33 cellular contexts compared by ENCODE assay signal in genomic region chr5:132109494-132110053, GRCh38. TPM values are rescaled to one million over a fixed set of nuclear protein-coding genes. Genes with fewer than 3 reads are reported as not detected.
DNase-seq lines count a peak whose midpoint lies in the region; ATAC-seq and TF ChIP-seq lines count a peak whose summit lies in the region.
"Had no signal": no experiment of that assay in that cellular context is flagged by ENCODE, and none has a peak within 500 bp of the region (broad histone marks: within the 10 kb centered on the region; RNA-seq: fewer than 3 reads in every experiment).

No MANE protein-coding gene starts in this region.

- H3K36me3 ChIP-seq in MM.1S (replicated peaks; ENCODE audit: insufficient read depth, low read length) = no peaks in the 10 kb centered on the region
- H3K36me3 ChIP-seq: colonic mucosa, gastroesophageal sphincter, prostate gland, transverse colon had no signal

- H2AFZ ChIP-seq in MM.1S (ENCODE audit: low read length) = no peak overlapping the region
- H2AFZ ChIP-seq: hepatocyte had no signal

- TF ChIP-seq CTCF in MM.1S (IDR thresholded peaks at IDR 0.05; ENCODE audit: low read length) = no peak

- peak overlapping the region; percentile 2 for H3K27ac Mint-ChIP-seq in activated naive CD4-positive, alpha-beta T cell treated with anti-CD3 and anti-CD28 coated beads, Interleukin-2, amount 50 U/mL, for 24 hours
- no peak overlapping the region for H3K27ac Mint-ChIP-seq in activated naive CD4-positive, alpha-beta T cell treated with anti-CD3 and anti-CD28 coated beads, Interleukin-2, amount 50 U/mL, for 72 hours
- peak overlapping the region; percentile 84 for H3K27ac Mint-ChIP-seq in activated T-helper 17 cell treated with anti-CD3 and anti-CD28 coated beads, Interleukin-2, amount 50 U/mL, for 72 hours
- peak overlapping the region; percentile 65 for H3K27ac Mint-ChIP-seq in stimulated activated memory B cell treated with anti-CD40 and anti-IgM and Interleukin-4, amounts not matched to agents 10 μg/mL and 1 μg/mL and 100 μg/mL, for 72 hours
- H3K27ac Mint-ChIP-seq: activated naive CD4-positive, alpha-beta T cell treated with anti-CD3 and anti-CD28 coated beads for 36 hours; WTC11 had no signal

- H3K36me3 Mint-ChIP-seq in activated naive CD4-positive, alpha-beta T cell treated with anti-CD3 and anti-CD28 coated beads, Interleukin-2, amount 50 U/mL, for 24 hours = peaks cover 1% of the 10 kb centered on the region
- peaks cover 10 to 18% of the 10 kb centered on the region in 2 donors for H3K36me3 Mint-ChIP-seq in activated naive CD4-positive, alpha-beta T cell treated with anti-CD3 and anti-CD28 coated beads, Interleukin-2, amount 50 U/mL, for 72 hours
- no peaks in the 10 kb centered on the region for H3K36me3 Mint-ChIP-seq in activated T-helper 17 cell treated with anti-CD3 and anti-CD28 coated beads, Interleukin-2, amount 50 U/mL, for 72 hours (ENCODE audit: low read depth)
- no peaks in the 10 kb centered on the region for H3K36me3 Mint-ChIP-seq in stimulated activated memory B cell treated with anti-CD40 and anti-IgM and Interleukin-4, amounts not matched to agents 10 μg/mL and 1 μg/mL and 100 μg/mL, for 72 hours
- H3K36me3 Mint-ChIP-seq: WTC11 had no signal

- no peaks in the 10 kb centered on the region for H3K79me2 ChIP-seq in MM.1S (ENCODE audit: low read length)
- H3K79me2 ChIP-seq: hepatocyte had no signal

- H3K27ac ChIP-seq in MM.1S (ENCODE audit: low read length) = peak overlapping the region; percentile 8; the same call in 1 of the 2 replicates
- H3K27ac ChIP-seq: colonic mucosa, gastroesophageal sphincter, hepatocyte, prostate gland, transverse colon had no signal

- H3K4me1 Mint-ChIP-seq in activated naive CD4-positive, alpha-beta T cell treated with anti-CD3 and anti-CD28 coated beads, Interleukin-2, amount 50 U/mL, for 24 hours = peaks cover 23% of the 10 kb centered on the region
- H3K4me1 Mint-ChIP-seq in activated T-helper 17 cell treated with anti-CD3 and anti-CD28 coated beads, Interleukin-2, amount 50 U/mL, for 72 hours = peaks cover 55% of the 10 kb centered on the region
- peaks cover 51% of the 10 kb centered on the region for H3K4me1 Mint-ChIP-seq in stimulated activated memory B cell treated with anti-CD40 and anti-IgM and Interleukin-4, amounts not matched to agents 10 μg/mL and 1 μg/mL and 100 μg/mL, for 72 hours
- H3K4me1 Mint-ChIP-seq: WTC11 had no signal

- H3K4me2 ChIP-seq in MM.1S (ENCODE audit: low read depth, low read length) = no peak overlapping the region
- H3K4me2 ChIP-seq: hepatocyte had no signal

- no peaks in the 10 kb centered on the region for H3K9me3 Mint-ChIP-seq in activated naive CD4-positive, alpha-beta T cell treated with anti-CD3 and anti-CD28 coated beads, Interleukin-2, amount 50 U/mL, for 24 hours
- peaks cover 0 to 6% of the 10 kb centered on the region in 2 donors for H3K9me3 Mint-ChIP-seq in activated naive CD4-positive, alpha-beta T cell treated with anti-CD3 and anti-CD28 coated beads, Interleukin-2, amount 50 U/mL, for 72 hours
- no peaks in the 10 kb centered on the region for H3K9me3 Mint-ChIP-seq in activated T-helper 17 cell treated with anti-CD3 and anti-CD28 coated beads, Interleukin-2, amount 50 U/mL, for 72 hours
- no peaks in the 10 kb centered on the region for H3K9me3 Mint-ChIP-seq in stimulated activated memory B cell treated with anti-CD40 and anti-IgM and Interleukin-4, amounts not matched to agents 10 μg/mL and 1 μg/mL and 100 μg/mL, for 72 hours
- H3K9me3 Mint-ChIP-seq: WTC11 had no signal

- H3K9me2 ChIP-seq in MM.1S (replicated peaks; ENCODE audit: insufficient read depth, low read length) = no peaks in the 10 kb centered on the region

- H4K20me1 ChIP-seq in MM.1S (ENCODE audit: insufficient read depth, low read length) = no peaks in the 10 kb centered on the region

- no peak for DNase-seq in activated naive CD4-positive, alpha-beta T cell treated with anti-CD3 and anti-CD28 coated beads, Interleukin-2, amount 50 U/mL, for 72 hours (ENCODE audit: low spot score in 2 of 2)
- DNase-seq in MM.1S = peak; percentile 16
- DNase-seq: activated naive CD4-positive, alpha-beta T cell treated with anti-CD3 and anti-CD28 coated beads for 36 hours; activated T-cell treated with anti-CD3 and anti-CD28 coated beads, Interleukin-2, amount 50 U/mL, for 1 hour; aorta; C1 segment of cervical spinal cord; colonic mucosa; DMS79 treated with DMSO at 0.1 percent for 48 hours; effector CD4-positive, alpha-beta T cell; GDM1; HCEC 1CT; Karpas-422; naive thymus-derived CD8-positive, alpha-beta T cell; NCI-H1417 treated with DMSO at 0.1 percent for 48 hours; NCI-H446; NCI-H748 treated with DMSO at 0.1 percent for 48 hours; occipital lobe; SIG-M5; stimulated activated CD4-positive, alpha-beta T cell treated with anti-CD3 and anti-CD28 coated beads, Interleukin-2, amount 100 ng/mL, for 48 hours; transverse colon had no signal

- H3K4me3 ChIP-seq in MM.1S (ENCODE audit: low read length) = no peak overlapping the region
- H3K4me3 ChIP-seq: colonic mucosa, gastroesophageal sphincter, hepatocyte, lung, prostate gland, transverse colon had no signal

- H3K27me3 Mint-ChIP-seq in activated naive CD4-positive, alpha-beta T cell treated with anti-CD3 and anti-CD28 coated beads, Interleukin-2, amount 50 U/mL, for 24 hours = no peaks in the 10 kb centered on the region
- H3K27me3 Mint-ChIP-seq in activated T-helper 17 cell treated with anti-CD3 and anti-CD28 coated beads, Interleukin-2, amount 50 U/mL, for 72 hours = no peaks in the 10 kb centered on the region
- no peaks in the 10 kb centered on the region for H3K27me3 Mint-ChIP-seq in stimulated activated memory B cell treated with anti-CD40 and anti-IgM and Interleukin-4, amounts not matched to agents 10 μg/mL and 1 μg/mL and 100 μg/mL, for 72 hours
- H3K27me3 Mint-ChIP-seq: naive thymus-derived CD8-positive, alpha-beta T cell had no signal

- no peak overlapping the region for H3K4me3 Mint-ChIP-seq in activated naive CD4-positive, alpha-beta T cell treated with anti-CD3 and anti-CD28 coated beads, Interleukin-2, amount 50 U/mL, for 24 hours
- H3K4me3 Mint-ChIP-seq in activated T-helper 17 cell treated with anti-CD3 and anti-CD28 coated beads, Interleukin-2, amount 50 U/mL, for 72 hours = peak overlapping the region; percentile 77
- H3K4me3 Mint-ChIP-seq in stimulated activated memory B cell treated with anti-CD40 and anti-IgM and Interleukin-4, amounts not matched to agents 10 μg/mL and 1 μg/mL and 100 μg/mL, for 72 hours = no peak overlapping the region
- H3K4me3 Mint-ChIP-seq: activated naive CD4-positive, alpha-beta T cell treated with anti-CD3 and anti-CD28 coated beads for 36 hours; naive thymus-derived CD8-positive, alpha-beta T cell; WTC11 had no signal

- no peaks in the 10 kb centered on the region for H3K27me3 ChIP-seq in MM.1S (replicated peaks; ENCODE audit: insufficient read depth, low read length)
- H3K27me3 ChIP-seq: colonic mucosa, gastroesophageal sphincter, hepatocyte, transverse colon had no signal

- H3F3A ChIP-seq in MM.1S (ENCODE audit: insufficient read depth, low read length) = 0 out of 2 replicates have a peak, but pooled peaks cover 4% of the 10 kb centered on the region

- H3K4me1 ChIP-seq in MM.1S (ENCODE audit: low read length) = peaks cover 24% of the 10 kb centered on the region
- H3K4me1 ChIP-seq: colonic mucosa, gastroesophageal sphincter, prostate gland, transverse colon had no signal

- no peak for ATAC-seq in activated naive CD4-positive, alpha-beta T cell treated with anti-CD3 and anti-CD28 coated beads, Interleukin-2, amount 50 U/mL, for 72 hours
- ATAC-seq in activated T-helper 17 cell treated with anti-CD3 and anti-CD28 coated beads, Interleukin-2, amount 50 U/mL, for 72 hours (replicated peaks) = no peak
- ATAC-seq in stimulated activated memory B cell treated with anti-CD40 and anti-IgM and Interleukin-4, amounts not matched to agents 10 μg/mL and 1 μg/mL and 100 μg/mL, for 72 hours = no peak
- ATAC-seq in GM19452 (IDR thresholded peaks at IDR 0.05; ENCODE audit: unreplicated experiment) (no peak), GM19467 (IDR thresholded peaks at IDR 0.05; ENCODE audit: unreplicated experiment) (no peak)
- ATAC-seq: gastroesophageal sphincter; naive thymus-derived CD8-positive, alpha-beta T cell; sciatic nerve had no signal

- H3K9ac ChIP-seq in MM.1S (ENCODE audit: low read length) = no peak overlapping the region

- no peaks in the 10 kb centered on the region for H3K9me3 ChIP-seq in MM.1S (replicated peaks; ENCODE audit: insufficient read depth, low read length)
- H3K9me3 ChIP-seq: colonic mucosa, prostate gland, transverse colon had no signal

RNA-seq across cellular contexts. Expression of gene CSF2, which starts 36.0 kb away (rescaled TPM):
- 10 to 100 TPM in 1 of 2 donors, 1 to 10 TPM in 1; 8.4 to 39.7 TPM for total RNA-seq in activated naive CD4-positive, alpha-beta T cell treated with anti-CD3 and anti-CD28 coated beads, Interleukin-2, amount 50 U/mL, for 72 hours
- total RNA-seq in activated T-helper 17 cell treated with anti-CD3 and anti-CD28 coated beads, Interleukin-2, amount 50 U/mL, for 72 hours = 100 to 1,000 TPM in 1 of 2 donors, 10 to 100 TPM in 1; 14.6 to 159 TPM
- total RNA-seq: hepatocyte; naive thymus-derived CD8-positive, alpha-beta T cell; occipital lobe; prostate gland; sciatic nerve; subcutaneous adipose tissue; transverse colon; WTC11 had no signal

RNA-seq across cellular contexts. Expression of gene IL3, which starts 49.1 kb away (rescaled TPM):
- 1 to 10 TPM in 1 of 2 donors, not detected in 1; 9.7 TPM for total RNA-seq in activated naive CD4-positive, alpha-beta T cell treated with anti-CD3 and anti-CD28 coated beads, Interleukin-2, amount 50 U/mL, for 72 hours
- total RNA-seq in activated T-helper 17 cell treated with anti-CD3 and anti-CD28 coated beads, Interleukin-2, amount 50 U/mL, for 72 hours = 1 to 10 TPM in 1 of 2 donors, under 1 TPM in 1; 0.32 to 9.0 TPM
- total RNA-seq: activated naive CD4-positive, alpha-beta T cell treated with anti-CD3 and anti-CD28 coated beads for 36 hours; aorta; gastroesophageal sphincter; lung; mononuclear cell; naive thymus-derived CD8-positive, alpha-beta T cell; occipital lobe; prostate gland; sciatic nerve; subcutaneous adipose tissue; transverse colon; WTC11 had no signal

Comparison
In these comparisons a context has a peak if more than half of its experiments do, and no peak if none do; other contexts are left out.
1. H3K27ac Mint-ChIP-seq: peak in activated naive CD4-positive, alpha-beta T cell treated with anti-CD3 and anti-CD28 coated beads, Interleukin-2, amount 50 U/mL, for 24 hours (single experiment), activated T-helper 17 cell treated with anti-CD3 and anti-CD28 coated beads, Interleukin-2, amount 50 U/mL, for 72 hours (single experiment) and stimulated activated memory B cell treated with anti-CD40 and anti-IgM and Interleukin-4, amounts not matched to agents 10 μg/mL and 1 μg/mL and 100 μg/mL, for 72 hours (single experiment); none in activated naive CD4-positive, alpha-beta T cell treated with anti-CD3 and anti-CD28 coated beads, Interleukin-2, amount 50 U/mL, for 72 hours (0 of 2).